In genomic region chr4:73434311-73434710, GRCh38 we compare ENCODE assay signal across 8 cellular contexts. TPM values are rescaled to one million over a fixed set of nuclear protein-coding genes. Genes with fewer than 3 reads are reported as not detected.
DNase-seq lines count a peak whose midpoint lies in the region; ATAC-seq, FAIRE-seq and TF ChIP-seq lines count a peak whose summit lies in the region.

No MANE protein-coding gene starts in this region.

- no peaks in the 10 kb centered on the region for H3K27me3 ChIP-seq in PC-9 (ENCODE audit: insufficient read depth, low read depth)
- H3K27me3 ChIP-seq in keratinocyte (ENCODE audit: control insufficient read depth, extremely low read depth, insufficient read depth, low read length) = no peaks in the 10 kb centered on the region

- BruUV-seq in PC-9 (replicated peaks; lab: Mats Ljungman, UMichigan) = no TSS peak

- H3K4me3 ChIP-seq in PC-9 (no peak overlapping the region), keratinocyte (ENCODE audit: control insufficient read depth in 2 of 3, extremely low read depth in 1 of 3, insufficient read depth in 2 of 3, low read depth in 1 of 3, low read length in 3 of 3) (no peak overlapping the region)

- no peak overlapping the region for H2AFZ ChIP-seq in PC-9
- H2AFZ ChIP-seq in keratinocyte (ENCODE audit: control insufficient read depth, low read length) = no peak overlapping the region

- H3K4me2 ChIP-seq in PC-9 = no peak overlapping the region
- H3K4me2 ChIP-seq in keratinocyte (ENCODE audit: control insufficient read depth, extremely low read depth, insufficient read depth, low read depth, low read length) = no peak overlapping the region

- POLR2A ChIA-PET in PC-9 (lab: Charles Lee; ENCODE audit: unreplicated experiment) = no interaction called here

- CTCF ChIA-PET in PC-9 (lab: Charles Lee) = no interaction called here

- no peaks in the 10 kb centered on the region for H3F3A ChIP-seq in PC-9 (ENCODE audit: insufficient read depth, low read depth)

- ATAC-seq in GM21737 (IDR thresholded peaks at IDR 0.05; ENCODE audit: unreplicated experiment) = peak; percentile 62

- H3K9me3 ChIP-seq in PC-9 (ENCODE audit: insufficient read depth, low read depth) = no peaks in the 10 kb centered on the region; the same call in 1 of the 2 replicates
- H3K9me3 ChIP-seq in keratinocyte (ENCODE audit: control insufficient read depth, low read depth, low read length) = no peaks in the 10 kb centered on the region

- no peaks in the 10 kb centered on the region for H3K36me3 ChIP-seq in PC-9 (ENCODE audit: low read depth)
- H3K36me3 ChIP-seq in keratinocyte (ENCODE audit: control insufficient read depth in 2 of 2, extremely low read depth in 1 of 2, insufficient read depth in 2 of 2, low read length in 2 of 2) = no peaks in the 10 kb centered on the region

- H3K9me2 ChIP-seq in PC-9 (ENCODE audit: insufficient read depth) = no peaks in the 10 kb centered on the region; the same call in 1 of the 2 replicates

- DNase-seq in DMS53 treated with DMSO at 0.1 percent for 48 hours (lab: John Stamatoyannopoulos, UW; ENCODE audit: unreplicated experiment) (peak; percentile 12), PC-9 (no peak), keratinocyte (ENCODE audit: low read depth, low spot score) (no peak), NCI-H1417 treated with DMSO at 0.1 percent for 48 hours (lab: John Stamatoyannopoulos, UW) (no peak), UCSD-AML1 (lab: John Stamatoyannopoulos, UW; ENCODE audit: unreplicated experiment) (no peak), NCI-H510A (lab: John Stamatoyannopoulos, UW) (no peak)
- no peak for DNase-seq in activated naive CD4-positive, alpha-beta T cell (lab: John Stamatoyannopoulos, UW)

- H4K20me1 ChIP-seq in PC-9 (ENCODE audit: insufficient read depth) (no peaks in the 10 kb centered on the region), keratinocyte (ENCODE audit: control insufficient read depth, extremely low read depth, insufficient read depth, low read length) (no peaks in the 10 kb centered on the region)

- no peak overlapping the region for H3K9ac ChIP-seq in keratinocyte (ENCODE audit: control insufficient read depth, extremely low read depth, insufficient read depth, low read length)

- no peaks in the 10 kb centered on the region for H3K9me1 ChIP-seq in keratinocyte (ENCODE audit: control insufficient read depth, extremely low read depth, insufficient read depth, low read length)

- dilution Hi-C loops in keratinocyte (cut with MboI; ENCODE audit: extremely low pct_ligation_motif_present, low sequenced_read_pairs) = no loop called here

- H3K79me2 ChIP-seq in PC-9 (ENCODE audit: low read depth) (no peaks in the 10 kb centered on the region), keratinocyte (ENCODE audit: control insufficient read depth, insufficient read depth, low read length) (no peaks in the 10 kb centered on the region)

- TF ChIP-seq CTCF in PC-9 (conservative IDR thresholded peaks at IDR 0.05) (peak; percentile 53), keratinocyte (optimal IDR thresholded peaks at IDR 0.05 in 1 of 3, IDR thresholded peaks at IDR 0.05 in 1 of 3, conservative IDR thresholded peaks at IDR 0.05 in 1 of 3; ENCODE audit: extremely low read depth in 1 of 3, insufficient read depth in 2 of 3, low read length in 3 of 3) (peak in 2 of 3 experiments; percentile 41 to 47)

- intact Hi-C loops in PC-9 (cut with micrococcal nuclease; ENCODE audit: unreplicated experiment) = no loop called here

- peak; percentile 77 for FAIRE-seq in keratinocyte (lab: Jason Lieb, UNC)

- H3K4me1 ChIP-seq in PC-9 (replicated peaks; ENCODE audit: insufficient read depth) = no peaks in the 10 kb centered on the region
- H3K4me1 ChIP-seq in keratinocyte (ENCODE audit: control insufficient read depth, extremely low read depth, insufficient read depth, low read length) = no peaks in the 10 kb centered on the region

- H3K27ac ChIP-seq in PC-9 (no peak overlapping the region), keratinocyte (ENCODE audit: control insufficient read depth, insufficient read depth, low read length) (no peak overlapping the region)

RNA-seq across cellular contexts. Expression of gene AFP, which starts 1.7 kb away (rescaled TPM):
- 0.92 and 1.7 TPM in 2 replicates for total RNA-seq in PC-9 (2021)
- polyA plus RNA-seq in keratinocyte = 1.3 to 2.8 TPM (median 1.8 TPM) in 3 replicates
- polyA plus RNA-seq in keratinocyte (2011; ENCODE audit: low read depth) = 2.0 TPM
- polyA plus RNA-seq in keratinocyte (2011; cell fraction: cytosol; rRNA removed) = 1.8 and 4.1 TPM in 2 replicates
- 0.27 and 1.3 TPM in 2 replicates for polyA plus RNA-seq in keratinocyte (2011; cell fraction: nucleus; rRNA removed)
- polyA plus RNA-seq in keratinocyte (2012; ENCODE audit: low replicate concordance) = 1.2 and 1.4 TPM in 2 replicates
- 0.92 TPM in 1 of 3 replicates, not detected in the others for polyA minus RNA-seq in keratinocyte
- not detected for polyA minus RNA-seq in keratinocyte (2011; cell fraction: cytosol; rRNA and poly(A)+ RNA removed)
- 1.3 TPM in 1 of 2 replicates, not detected in the other for polyA minus RNA-seq in keratinocyte (2011; cell fraction: nucleus; rRNA and poly(A)+ RNA removed)

RNA-seq across cellular contexts. Expression of gene ALB, which starts 30.2 kb away (rescaled TPM):
- total RNA-seq in PC-9 (2021) = not detected in 2 replicates
- not detected in 3 replicates for polyA plus RNA-seq in keratinocyte
- 2.3 TPM for polyA plus RNA-seq in keratinocyte (2011; ENCODE audit: low read depth)
- polyA plus RNA-seq in keratinocyte (2011; cell fraction: cytosol; rRNA removed) = not detected in 2 replicates
- 0.39 TPM in 1 of 2 replicates, not detected in the other for polyA plus RNA-seq in keratinocyte (2011; cell fraction: nucleus; rRNA removed)
- 3.3 TPM in 1 of 2 replicates, not detected in the other for polyA plus RNA-seq in keratinocyte (2012; ENCODE audit: low replicate concordance)
- 0.45 to 3.3 TPM (median 0.53 TPM) in 3 replicates for polyA minus RNA-seq in keratinocyte
- not detected for polyA minus RNA-seq in keratinocyte (2011; cell fraction: cytosol; rRNA and poly(A)+ RNA removed)
- not detected in 2 replicates for polyA minus RNA-seq in keratinocyte (2011; cell fraction: nucleus; rRNA and poly(A)+ RNA removed)

RNA-seq across cellular contexts. Expression of gene AFM, which starts 47.2 kb away (rescaled TPM):
- total RNA-seq in PC-9 (2021) = not detected in 2 replicates
- polyA plus RNA-seq in keratinocyte = 0.02 to 0.03 TPM in 2 of 3 replicates, not detected in the other
- polyA plus RNA-seq in keratinocyte (2011; ENCODE audit: low read depth) = not detected
- 0.03 TPM in 1 of 2 replicates, not detected in the other for polyA plus RNA-seq in keratinocyte (2011; cell fraction: cytosol; rRNA removed)
- polyA plus RNA-seq in keratinocyte (2011; cell fraction: nucleus; rRNA removed) = not detected in 2 replicates
- polyA plus RNA-seq in keratinocyte (2012; ENCODE audit: low replicate concordance) = 0.10 TPM in 1 of 2 replicates, not detected in the other
- polyA minus RNA-seq in keratinocyte = 0.10 TPM in 1 of 3 replicates, not detected in the others
- polyA minus RNA-seq in keratinocyte (2011; cell fraction: cytosol; rRNA and poly(A)+ RNA removed) = not detected
- polyA minus RNA-seq in keratinocyte (2011; cell fraction: nucleus; rRNA and poly(A)+ RNA removed) = not detected in 2 replicates
